1 cellular context compared by ENCODE assay signal in genomic region chr1:3595949-3596348, GRCh38.
TF ChIP-seq lines count a peak whose summit lies in the region.

No MANE protein-coding gene starts in this region.

TF ChIP-seq in K562, 482 proteins besides CTCF, POLR2A, EP300 and RAD21:
- TF ChIP-seq TAF9B (IDR thresholded peaks at IDR 0.05; ENCODE audit: partially characterized antibody) (no peak), ZFP36 (IDR thresholded peaks at IDR 0.05; ENCODE audit: low read depth, low read length, partially characterized antibody) (peak; percentile 91)
TF ChIP-seq in K562: peak in this region for 1.
